In the genomic region with DNA sequence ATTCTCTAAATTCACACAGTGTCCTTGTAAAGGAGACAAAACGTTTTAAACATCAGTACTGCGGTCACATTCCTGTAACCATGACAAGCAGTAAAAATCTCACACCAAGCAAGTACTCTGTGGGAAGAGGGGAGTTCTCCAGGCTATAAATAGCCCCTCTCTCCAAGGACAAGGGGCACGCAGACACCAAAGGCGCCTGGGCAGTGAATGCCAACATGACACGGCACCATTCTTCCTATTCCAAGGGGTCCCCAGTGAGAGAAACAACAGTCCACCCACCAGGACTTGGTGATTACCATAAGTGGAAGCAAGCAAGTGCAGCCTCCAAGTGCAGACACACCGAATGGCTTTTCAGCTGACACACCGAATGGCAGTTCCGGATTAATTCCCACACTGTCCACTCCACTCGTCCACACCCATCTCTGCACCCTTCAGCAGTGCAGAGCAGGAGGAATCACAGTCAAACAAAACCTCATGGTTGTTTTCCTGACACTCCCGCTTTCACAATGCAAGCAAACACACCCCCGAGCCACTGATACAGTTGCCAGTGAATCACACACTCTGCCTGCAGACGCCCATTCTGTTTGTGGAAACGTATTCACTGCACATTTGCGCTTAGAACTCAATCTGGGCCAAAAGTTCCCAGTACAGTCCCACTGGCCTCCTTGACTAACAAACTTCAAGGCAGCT, we compare ENCODE assay signal across 1 cellular context.
TF ChIP-seq lines count a peak whose summit lies in the region.

No MANE protein-coding gene starts in this region.

TF ChIP-seq in HepG2, 621 proteins besides CTCF, POLR2A, EP300 and RAD21 (continued from another document and continues in another):
- TF ChIP-seq, protein P1, sequence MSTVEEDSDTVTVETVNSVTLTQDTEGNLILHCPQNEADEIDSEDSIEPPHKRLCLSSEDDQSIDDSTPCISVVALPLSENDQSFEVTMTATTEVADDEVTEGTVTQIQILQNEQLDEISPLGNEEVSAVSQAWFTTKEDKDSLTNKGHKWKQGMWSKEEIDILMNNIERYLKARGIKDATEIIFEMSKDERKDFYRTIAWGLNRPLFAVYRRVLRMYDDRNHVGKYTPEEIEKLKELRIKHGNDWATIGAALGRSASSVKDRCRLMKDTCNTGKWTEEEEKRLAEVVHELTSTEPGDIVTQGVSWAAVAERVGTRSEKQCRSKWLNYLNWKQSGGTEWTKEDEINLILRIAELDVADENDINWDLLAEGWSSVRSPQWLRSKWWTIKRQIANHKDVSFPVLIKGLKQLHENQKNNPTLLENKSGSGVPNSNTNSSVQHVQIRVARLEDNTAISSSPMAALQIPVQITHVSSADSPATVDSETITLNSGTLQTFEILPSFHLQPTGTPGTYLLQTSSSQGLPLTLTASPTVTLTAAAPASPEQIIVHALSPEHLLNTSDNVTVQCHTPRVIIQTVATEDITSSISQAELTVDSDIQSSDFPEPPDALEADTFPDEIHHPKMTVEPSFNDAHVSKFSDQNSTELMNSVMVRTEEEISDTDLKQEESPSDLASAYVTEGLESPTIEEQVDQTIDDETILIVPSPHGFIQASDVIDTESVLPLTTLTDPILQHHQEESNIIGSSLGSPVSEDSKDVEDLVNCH (CRISPR knock-in tag; IDR thresholded peaks at IDR 0.05) = no peak
- TF ChIP-seq ESRRA (CRISPR knock-in tag; IDR thresholded peaks at IDR 0.05; ENCODE audit: low read depth) (no peak), HOXA9 (CRISPR knock-in tag; IDR thresholded peaks at IDR 0.05; ENCODE audit: borderline replicate concordance) (no peak), SMYD3 (CRISPR knock-in tag; IDR thresholded peaks at IDR 0.05) (no peak), RBM39 (IDR thresholded peaks at IDR 0.05; ENCODE audit: low read depth, low read length, poor library complexity, severe bottlenecking) (peak; percentile 13), U2AF1 (optimal IDR thresholded peaks at IDR 0.05; ENCODE audit: low read depth, low read length) (no peak), ZNF432 (CRISPR knock-in tag; IDR thresholded peaks at IDR 0.05; ENCODE audit: borderline replicate concordance) (no peak), ZFP62 (CRISPR knock-in tag; IDR thresholded peaks at IDR 0.05) (no peak), ZNF598 (CRISPR knock-in tag; IDR thresholded peaks at IDR 0.05; ENCODE audit: borderline replicate concordance) (no peak), GATAD2A (CRISPR knock-in tag; IDR thresholded peaks at IDR 0.05) (0 out of 2 replicates have a peak, but pooled peaks have one; percentile 9), SIX4 (CRISPR knock-in tag; IDR thresholded peaks at IDR 0.05) (no peak), RARA (CRISPR knock-in tag; IDR thresholded peaks at IDR 0.05) (0 out of 2 replicates have a peak, but pooled peaks have one; percentile 9), HHEX (CRISPR knock-in tag; IDR thresholded peaks at IDR 0.05) (no peak), FOXA1 (IDR thresholded peaks at IDR 0.05) (no peak), FOXA1 (CRISPR knock-in tag; IDR thresholded peaks at IDR 0.05) (no peak), GABPB1 (CRISPR knock-in tag; IDR thresholded peaks at IDR 0.05) (no peak), ZNF564 (CRISPR knock-in tag; IDR thresholded peaks at IDR 0.05) (no peak), SAP130 (CRISPR knock-in tag; IDR thresholded peaks at IDR 0.05; ENCODE audit: low read depth) (peak; percentile 72), BRD4 (CRISPR knock-in tag; IDR thresholded peaks at IDR 0.05) (no peak), NKX3-1 (CRISPR knock-in tag; IDR thresholded peaks at IDR 0.05) (no peak), THYN1 (CRISPR knock-in tag; IDR thresholded peaks at IDR 0.05; ENCODE audit: borderline replicate concordance, low read depth) (no peak), SMARCE1 (IDR thresholded peaks at IDR 0.05; ENCODE audit: borderline replicate concordance) (no peak), HNRNPK (IDR thresholded peaks at IDR 0.05; ENCODE audit: low read depth, low read length, poor library complexity, severe bottlenecking) (no peak), ZMYM4 (CRISPR knock-in tag; IDR thresholded peaks at IDR 0.05) (no peak), CHD4 (IDR thresholded peaks at IDR 0.05; ENCODE audit: borderline replicate concordance, low read length) (no peak), ZNF138 (CRISPR knock-in tag; IDR thresholded peaks at IDR 0.05; ENCODE audit: low read depth) (no peak), SOX13 (IDR thresholded peaks at IDR 0.05) (no peak), SOX13 (CRISPR knock-in tag; conservative IDR thresholded peaks at IDR 0.05 in 1 of 2, IDR thresholded peaks at IDR 0.05 in 1 of 2) (peak in 1 of 2 experiments; percentile 33; a peak in 1 of 4 replicates), KLF13 (CRISPR knock-in tag; IDR thresholded peaks at IDR 0.05) (no peak), ZBTB8A (CRISPR knock-in tag; IDR thresholded peaks at IDR 0.05; ENCODE audit: borderline replicate concordance, low read depth) (no peak), KLF11 (CRISPR knock-in tag; IDR thresholded peaks at IDR 0.05) (0 out of 2 replicates have a peak, but pooled peaks have one; percentile 55), ZBTB1 (CRISPR knock-in tag; IDR thresholded peaks at IDR 0.05; ENCODE audit: borderline replicate concordance) (no peak), BRCA1 (CRISPR knock-in tag; IDR thresholded peaks at IDR 0.05) (0 out of 2 replicates have a peak, but pooled peaks have one; percentile 45), ZNF703 (CRISPR knock-in tag; IDR thresholded peaks at IDR 0.05; ENCODE audit: borderline replicate concordance) (0 out of 2 replicates have a peak, but pooled peaks have one; percentile 41), ZSCAN29 (CRISPR knock-in tag; conservative IDR thresholded peaks at IDR 0.05) (no peak), RBM22 (optimal IDR thresholded peaks at IDR 0.05; ENCODE audit: low read length) (peak; percentile 38), ZNF878 (CRISPR knock-in tag; IDR thresholded peaks at IDR 0.05) (no peak), ZNF616 (CRISPR knock-in tag; IDR thresholded peaks at IDR 0.05; ENCODE audit: low read depth) (no peak), RELA (CRISPR knock-in tag; IDR thresholded peaks at IDR 0.05) (no peak), ZNF879 (CRISPR knock-in tag; IDR thresholded peaks at IDR 0.05) (no peak), ZFP36L2 (CRISPR knock-in tag; IDR thresholded peaks at IDR 0.05) (no peak), NFYB (CRISPR knock-in tag; IDR thresholded peaks at IDR 0.05) (no peak), ZSCAN21 (CRISPR knock-in tag; IDR thresholded peaks at IDR 0.05; ENCODE audit: borderline replicate concordance) (no peak)
- TF ChIP-seq, protein P2, sequence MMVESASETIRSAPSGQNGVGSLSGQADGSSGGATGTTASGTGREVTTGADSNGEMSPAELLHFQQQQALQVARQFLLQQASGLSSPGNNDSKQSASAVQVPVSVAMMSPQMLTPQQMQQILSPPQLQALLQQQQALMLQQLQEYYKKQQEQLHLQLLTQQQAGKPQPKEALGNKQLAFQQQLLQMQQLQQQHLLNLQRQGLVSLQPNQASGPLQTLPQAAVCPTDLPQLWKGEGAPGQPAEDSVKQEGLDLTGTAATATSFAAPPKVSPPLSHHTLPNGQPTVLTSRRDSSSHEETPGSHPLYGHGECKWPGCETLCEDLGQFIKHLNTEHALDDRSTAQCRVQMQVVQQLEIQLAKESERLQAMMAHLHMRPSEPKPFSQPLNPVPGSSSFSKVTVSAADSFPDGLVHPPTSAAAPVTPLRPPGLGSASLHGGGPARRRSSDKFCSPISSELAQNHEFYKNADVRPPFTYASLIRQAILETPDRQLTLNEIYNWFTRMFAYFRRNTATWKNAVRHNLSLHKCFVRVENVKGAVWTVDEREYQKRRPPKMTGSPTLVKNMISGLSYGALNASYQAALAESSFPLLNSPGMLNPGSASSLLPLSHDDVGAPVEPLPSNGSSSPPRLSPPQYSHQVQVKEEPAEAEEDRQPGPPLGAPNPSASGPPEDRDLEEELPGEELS (CRISPR knock-in tag; IDR thresholded peaks at IDR 0.05) = 0 out of 2 replicates have a peak, but pooled peaks have one; percentile 41
- TF ChIP-seq, protein P3, sequence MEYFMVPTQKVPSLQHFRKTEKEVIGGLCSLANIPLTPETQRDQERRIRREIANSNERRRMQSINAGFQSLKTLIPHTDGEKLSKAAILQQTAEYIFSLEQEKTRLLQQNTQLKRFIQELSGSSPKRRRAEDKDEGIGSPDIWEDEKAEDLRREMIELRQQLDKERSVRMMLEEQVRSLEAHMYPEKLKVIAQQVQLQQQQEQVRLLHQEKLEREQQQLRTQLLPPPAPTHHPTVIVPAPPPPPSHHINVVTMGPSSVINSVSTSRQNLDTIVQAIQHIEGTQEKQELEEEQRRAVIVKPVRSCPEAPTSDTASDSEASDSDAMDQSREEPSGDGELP (IDR thresholded peaks at IDR 0.05; ENCODE audit: borderline replicate concordance, low read depth) = no peak
- TF ChIP-seq, protein P4, sequence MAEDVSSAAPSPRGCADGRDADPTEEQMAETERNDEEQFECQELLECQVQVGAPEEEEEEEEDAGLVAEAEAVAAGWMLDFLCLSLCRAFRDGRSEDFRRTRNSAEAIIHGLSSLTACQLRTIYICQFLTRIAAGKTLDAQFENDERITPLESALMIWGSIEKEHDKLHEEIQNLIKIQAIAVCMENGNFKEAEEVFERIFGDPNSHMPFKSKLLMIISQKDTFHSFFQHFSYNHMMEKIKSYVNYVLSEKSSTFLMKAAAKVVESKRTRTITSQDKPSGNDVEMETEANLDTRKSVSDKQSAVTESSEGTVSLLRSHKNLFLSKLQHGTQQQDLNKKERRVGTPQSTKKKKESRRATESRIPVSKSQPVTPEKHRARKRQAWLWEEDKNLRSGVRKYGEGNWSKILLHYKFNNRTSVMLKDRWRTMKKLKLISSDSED (CRISPR knock-in tag; IDR thresholded peaks at IDR 0.05) = no peak
- TF ChIP-seq, protein P5, sequence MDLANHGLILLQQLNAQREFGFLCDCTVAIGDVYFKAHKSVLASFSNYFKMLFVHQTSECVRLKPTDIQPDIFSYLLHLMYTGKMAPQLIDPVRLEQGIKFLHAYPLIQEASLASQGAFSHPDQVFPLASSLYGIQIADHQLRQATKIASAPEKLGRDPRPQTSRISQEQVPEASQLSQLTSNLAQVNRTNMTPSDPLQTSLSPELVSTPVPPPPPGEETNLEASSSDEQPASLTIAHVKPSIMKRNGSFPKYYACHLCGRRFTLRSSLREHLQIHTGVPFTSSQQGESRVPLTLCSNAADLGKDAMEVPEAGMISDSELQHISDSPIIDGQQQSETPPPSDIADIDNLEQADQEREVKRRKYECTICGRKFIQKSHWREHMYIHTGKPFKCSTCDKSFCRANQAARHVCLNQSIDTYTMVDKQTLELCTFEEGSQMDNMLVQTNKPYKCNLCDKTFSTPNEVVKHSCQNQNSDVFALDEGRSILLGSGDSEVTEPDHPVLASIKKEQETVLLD (CRISPR knock-in tag; IDR thresholded peaks at IDR 0.05; ENCODE audit: low read depth) = no peak
- TF ChIP-seq, protein P6, sequence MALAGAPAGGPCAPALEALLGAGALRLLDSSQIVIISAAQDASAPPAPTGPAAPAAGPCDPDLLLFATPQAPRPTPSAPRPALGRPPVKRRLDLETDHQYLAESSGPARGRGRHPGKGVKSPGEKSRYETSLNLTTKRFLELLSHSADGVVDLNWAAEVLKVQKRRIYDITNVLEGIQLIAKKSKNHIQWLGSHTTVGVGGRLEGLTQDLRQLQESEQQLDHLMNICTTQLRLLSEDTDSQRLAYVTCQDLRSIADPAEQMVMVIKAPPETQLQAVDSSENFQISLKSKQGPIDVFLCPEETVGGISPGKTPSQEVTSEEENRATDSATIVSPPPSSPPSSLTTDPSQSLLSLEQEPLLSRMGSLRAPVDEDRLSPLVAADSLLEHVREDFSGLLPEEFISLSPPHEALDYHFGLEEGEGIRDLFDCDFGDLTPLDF (CRISPR knock-in tag; IDR thresholded peaks at IDR 0.05) = no peak
- TF ChIP-seq, protein P7, sequence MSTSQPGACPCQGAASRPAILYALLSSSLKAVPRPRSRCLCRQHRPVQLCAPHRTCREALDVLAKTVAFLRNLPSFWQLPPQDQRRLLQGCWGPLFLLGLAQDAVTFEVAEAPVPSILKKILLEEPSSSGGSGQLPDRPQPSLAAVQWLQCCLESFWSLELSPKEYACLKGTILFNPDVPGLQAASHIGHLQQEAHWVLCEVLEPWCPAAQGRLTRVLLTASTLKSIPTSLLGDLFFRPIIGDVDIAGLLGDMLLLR (CRISPR knock-in tag; IDR thresholded peaks at IDR 0.05) = no peak
- TF ChIP-seq, protein P8, sequence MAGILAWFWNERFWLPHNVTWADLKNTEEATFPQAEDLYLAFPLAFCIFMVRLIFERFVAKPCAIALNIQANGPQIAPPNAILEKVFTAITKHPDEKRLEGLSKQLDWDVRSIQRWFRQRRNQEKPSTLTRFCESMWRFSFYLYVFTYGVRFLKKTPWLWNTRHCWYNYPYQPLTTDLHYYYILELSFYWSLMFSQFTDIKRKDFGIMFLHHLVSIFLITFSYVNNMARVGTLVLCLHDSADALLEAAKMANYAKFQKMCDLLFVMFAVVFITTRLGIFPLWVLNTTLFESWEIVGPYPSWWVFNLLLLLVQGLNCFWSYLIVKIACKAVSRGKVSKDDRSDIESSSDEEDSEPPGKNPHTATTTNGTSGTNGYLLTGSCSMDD (CRISPR knock-in tag; IDR thresholded peaks at IDR 0.05) = no peak
- TF ChIP-seq, protein P9, sequence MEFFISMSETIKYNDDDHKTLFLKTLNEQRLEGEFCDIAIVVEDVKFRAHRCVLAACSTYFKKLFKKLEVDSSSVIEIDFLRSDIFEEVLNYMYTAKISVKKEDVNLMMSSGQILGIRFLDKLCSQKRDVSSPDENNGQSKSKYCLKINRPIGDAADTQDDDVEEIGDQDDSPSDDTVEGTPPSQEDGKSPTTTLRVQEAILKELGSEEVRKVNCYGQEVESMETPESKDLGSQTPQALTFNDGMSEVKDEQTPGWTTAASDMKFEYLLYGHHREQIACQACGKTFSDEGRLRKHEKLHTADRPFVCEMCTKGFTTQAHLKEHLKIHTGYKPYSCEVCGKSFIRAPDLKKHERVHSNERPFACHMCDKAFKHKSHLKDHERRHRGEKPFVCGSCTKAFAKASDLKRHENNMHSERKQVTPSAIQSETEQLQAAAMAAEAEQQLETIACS (CRISPR knock-in tag; IDR thresholded peaks at IDR 0.05) = no peak
- TF ChIP-seq, protein P10, sequence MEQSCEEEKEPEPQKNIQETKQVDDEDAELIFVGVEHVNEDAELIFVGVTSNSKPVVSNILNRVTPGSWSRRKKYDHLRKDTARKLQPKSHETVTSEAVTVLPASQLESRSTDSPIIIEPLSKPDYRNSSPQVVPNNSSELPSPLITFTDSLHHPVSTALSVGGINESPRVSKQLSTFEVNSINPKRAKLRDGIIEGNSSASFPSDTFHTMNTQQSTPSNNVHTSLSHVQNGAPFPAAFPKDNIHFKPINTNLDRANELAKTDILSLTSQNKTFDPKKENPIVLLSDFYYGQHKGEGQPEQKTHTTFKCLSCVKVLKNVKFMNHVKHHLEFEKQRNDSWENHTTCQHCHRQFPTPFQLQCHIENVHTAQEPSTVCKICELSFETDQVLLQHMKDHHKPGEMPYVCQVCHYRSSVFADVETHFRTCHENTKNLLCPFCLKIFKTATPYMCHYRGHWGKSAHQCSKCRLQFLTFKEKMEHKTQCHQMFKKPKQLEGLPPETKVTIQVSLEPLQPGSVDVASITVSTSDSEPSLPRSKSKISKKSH (CRISPR knock-in tag; IDR thresholded peaks at IDR 0.05; ENCODE audit: borderline replicate concordance) = no peak
- TF ChIP-seq, protein P11, sequence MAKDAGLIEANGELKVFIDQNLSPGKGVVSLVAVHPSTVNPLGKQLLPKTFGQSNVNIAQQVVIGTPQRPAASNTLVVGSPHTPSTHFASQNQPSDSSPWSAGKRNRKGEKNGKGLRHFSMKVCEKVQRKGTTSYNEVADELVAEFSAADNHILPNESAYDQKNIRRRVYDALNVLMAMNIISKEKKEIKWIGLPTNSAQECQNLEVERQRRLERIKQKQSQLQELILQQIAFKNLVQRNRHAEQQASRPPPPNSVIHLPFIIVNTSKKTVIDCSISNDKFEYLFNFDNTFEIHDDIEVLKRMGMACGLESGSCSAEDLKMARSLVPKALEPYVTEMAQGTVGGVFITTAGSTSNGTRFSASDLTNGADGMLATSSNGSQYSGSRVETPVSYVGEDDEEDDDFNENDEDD (CRISPR knock-in tag; IDR thresholded peaks at IDR 0.05; ENCODE audit: borderline replicate concordance) = no peak
